Comparison of ENCODE assay signal across 8 cellular contexts in genomic region chr1:93845554-93846150, GRCh38. TPM values are rescaled to one million over a fixed set of nuclear protein-coding genes. Genes with fewer than 3 reads are reported as not detected.
DNase-seq lines count a peak whose midpoint lies in the region; ATAC-seq, FAIRE-seq and TF ChIP-seq lines count a peak whose summit lies in the region.

No MANE protein-coding gene starts in this region.

- BruUV-seq in A673 (replicated peaks; lab: Mats Ljungman, UMichigan): TSS peak; percentile 49

- no peaks in the 10 kb centered on the region for H3K9me3 ChIP-seq in A673 (ENCODE audit: low read depth, low read length, poor library complexity, severe bottlenecking)
- H3K9me3 ChIP-seq in NT2/D1 (ENCODE audit: insufficient read depth, low read length): peaks cover 17% of the 10 kb centered on the region
- no peaks in the 10 kb centered on the region for H3K9me3 ChIP-seq in lower lobe of right lung

- FAIRE-seq in bronchial epithelial cell (lab: Jason Lieb, UNC): no peak

- peak overlapping the region; percentile 91 for H3K27ac ChIP-seq in A673 (ENCODE audit: low read depth, low read length, poor library complexity, severe bottlenecking)
- H3K27ac ChIP-seq in lower lobe of right lung: peak overlapping the region; percentile 96
- H3K27ac ChIP-seq in substantia nigra (ENCODE audit: low read depth, low read length, poor library complexity, severe bottlenecking): peak overlapping the region; percentile 88

- intact Hi-C loops in A673 (cut with micrococcal nuclease; ENCODE audit: unreplicated experiment): loop anchor here (2.0 kb wide), 1 partner anchor 407 kb away; no protein-coding TSS in a partner anchor
- intact Hi-C loops in lower lobe of right lung (cut with DNase I): no loop called here

- peak; percentile 4 for ATAC-seq in HG02973 (IDR thresholded peaks at IDR 0.05; ENCODE audit: unreplicated experiment)
- peak in 1 of 2 donors; percentile 2 for ATAC-seq in lower lobe of right lung

- H3K27me3 ChIP-seq in A673 (replicated peaks; ENCODE audit: insufficient read depth, low read depth, low read length, poor library complexity) (no peaks in the 10 kb centered on the region), NT2/D1 (ENCODE audit: insufficient read depth, insufficient read length) (no peaks in the 10 kb centered on the region), bronchial epithelial cell (ENCODE audit: control insufficient read depth, insufficient read depth, low read length) (no peaks in the 10 kb centered on the region), lower lobe of right lung (ENCODE audit: low read depth) (no peaks in the 10 kb centered on the region)

- DNase-seq in A673 (ENCODE audit: low spot score) (peak; percentile 56), NT2/D1 (ENCODE audit: low read depth, low spot score) (peak; percentile 54), bronchial epithelial cell (ENCODE audit: low read depth) (peak; percentile 96), lower lobe of right lung (no peak), substantia nigra (lab: John Stamatoyannopoulos, UW) (peak in 3 of 49 donors; percentile 5 to 37 (median 17)), cerebellum (ENCODE audit: low spot score) (no peak)

- H3K4me3 ChIP-seq in A673 (ENCODE audit: low read depth, low read length, poor library complexity, severe bottlenecking): peak overlapping the region; percentile 96
- H3K4me3 ChIP-seq in GM08714 (ENCODE audit: low read length): peak overlapping the region; percentile 84; the same call in 1 of the 2 replicates
- peak overlapping the region; percentile 89 for H3K4me3 ChIP-seq in NT2/D1 (ENCODE audit: insufficient read length, low read depth)
- peak overlapping the region; percentile 89 for H3K4me3 ChIP-seq in bronchial epithelial cell (ENCODE audit: low read depth, low read length)
- H3K4me3 ChIP-seq in lower lobe of right lung: peak overlapping the region; percentile 83

- H3K9ac ChIP-seq in NT2/D1 (ENCODE audit: insufficient read length, low read depth): peak overlapping the region; percentile 92

- CTCF ChIA-PET in A673 (lab: Charles Lee): interaction anchor here (2.0 kb wide), 1 partner anchor 216 kb away, joined by 11 read pairs; no protein-coding TSS in a partner anchor

- POLR2A ChIA-PET in A673 (lab: Charles Lee; ENCODE audit: low non-redundant PET): interaction anchor here (0.6 kb wide), 1 partner anchor 217 kb away, joined by 3 read pairs; no protein-coding TSS in a partner anchor

- TF ChIP-seq CTCF in A673 (conservative IDR thresholded peaks at IDR 0.05; ENCODE audit: low read depth, low read length): no peak
- no peak for TF ChIP-seq CTCF in bronchial epithelial cell (IDR thresholded peaks at IDR 0.05; ENCODE audit: insufficient read depth, low read length, severe bottlenecking)
- no peak for TF ChIP-seq CTCF in lower lobe of right lung (IDR thresholded peaks at IDR 0.05)

- H3K4me1 ChIP-seq in A673 (ENCODE audit: insufficient read depth, low read length, poor library complexity, severe bottlenecking) (peaks cover 6% of the 10 kb centered on the region), NT2/D1 (ENCODE audit: insufficient read depth, insufficient read length) (peaks cover 3% of the 10 kb centered on the region), lower lobe of right lung (peaks cover 41% of the 10 kb centered on the region)

- no peaks in the 10 kb centered on the region for H3K36me3 ChIP-seq in A673 (ENCODE audit: insufficient read depth, low read length, poor library complexity, severe bottlenecking)
- peaks cover 14% of the 10 kb centered on the region for H3K36me3 ChIP-seq in NT2/D1 (ENCODE audit: insufficient read depth, insufficient read length, low read length)
- H3K36me3 ChIP-seq in bronchial epithelial cell (ENCODE audit: control insufficient read depth, insufficient read depth, low read length): no peaks in the 10 kb centered on the region
- no peaks in the 10 kb centered on the region for H3K36me3 ChIP-seq in lower lobe of right lung

RNA-seq across cellular contexts. Expression of gene DNTTIP2, which starts 33.4 kb away (rescaled TPM):
- total RNA-seq in A673 (2021): 78.4 and 102 TPM in 2 replicates
- 24.5 and 28.4 TPM in 2 replicates for total RNA-seq in bronchial epithelial cell
- total RNA-seq in lower lobe of right lung: 46.8 TPM
- total RNA-seq in cerebellum: 15.8 TPM

Comparison
In these comparisons a context has a peak if more than half of its experiments do, and no peak if none do; other contexts are left out.
1. DNase-seq: peak in A673 (single experiment), NT2/D1 (single experiment) and bronchial epithelial cell (single experiment); none in lower lobe of right lung (single experiment) and cerebellum (single experiment).
2. Peak in every context shown above with its lines, with median percentiles within 50 percentile points of each other: H3K27ac ChIP-seq and H3K4me3 ChIP-seq.